16 cellular contexts compared by ENCODE assay signal in the genomic region with DNA sequence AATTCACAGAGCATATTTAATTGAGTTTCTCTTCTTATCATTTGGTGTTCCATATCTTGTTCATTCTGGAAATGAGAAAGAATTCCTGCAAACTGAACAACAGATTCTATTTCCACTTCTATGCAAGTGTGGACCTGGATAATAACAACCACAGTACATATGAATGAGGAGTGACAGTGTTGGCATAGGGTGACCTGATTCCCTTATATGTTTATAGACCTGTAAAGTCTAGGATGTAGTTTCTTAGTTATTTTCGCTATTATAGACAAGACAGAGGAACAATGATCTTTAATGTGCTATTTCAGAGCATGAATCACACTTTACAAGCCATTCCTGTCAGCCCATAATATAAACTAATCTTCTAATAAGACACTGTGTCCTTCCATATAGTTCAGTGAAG.
DNase-seq lines count a peak whose midpoint lies in the region; ATAC-seq and TF ChIP-seq lines count a peak whose summit lies in the region.
"Had no signal": no experiment of that assay in that cellular context is flagged by ENCODE, and none has a peak within 500 bp of the region (broad histone marks: within the 10 kb centered on the region; RNA-seq: fewer than 3 reads in every experiment).

No MANE protein-coding gene starts in this region.

- H3K9me3 ChIP-seq in SK-N-SH = no peaks in the 10 kb centered on the region
- H3K9me3 ChIP-seq in neural cell (ENCODE audit: low read length) = no peaks in the 10 kb centered on the region
- H3K9me3 ChIP-seq in colonic mucosa = no peaks in the 10 kb centered on the region

- H3K4me1 ChIP-seq in SK-N-SH (ENCODE audit: control insufficient read depth in 1 of 2, insufficient read depth in 2 of 2, low read depth in 1 of 2, low read length in 1 of 2) (no peaks in the 10 kb centered on the region; a peak in 2 of 4 replicates), colonic mucosa (no peaks in the 10 kb centered on the region)

- H3K36me3 ChIP-seq in SK-N-SH (replicated peaks in 1 of 2; ENCODE audit: control insufficient read depth in 1 of 2, insufficient read depth in 2 of 2, low read length in 1 of 2) (no peaks in the 10 kb centered on the region), neural cell (ENCODE audit: insufficient read depth, low read length) (no peaks in the 10 kb centered on the region), colonic mucosa (no peaks in the 10 kb centered on the region)

- H3K4me3 ChIP-seq in SK-N-SH (ENCODE audit: low read depth in 2 of 2, low read length in 1 of 2) (no peak overlapping the region), neural cell (ENCODE audit: low read length) (no peak overlapping the region), colonic mucosa (no peak overlapping the region)

- peaks cover 4% of the 10 kb centered on the region; the same call in 1 of the 2 replicates for H3K9me2 ChIP-seq in SK-N-SH
- no peaks in the 10 kb centered on the region for H3K9me2 ChIP-seq in neural cell (ENCODE audit: insufficient read depth, low read length)

- TF ChIP-seq RAD21 in SK-N-SH (IDR thresholded peaks at IDR 0.05; ENCODE audit: low read length) (no peak), neural cell (conservative IDR thresholded peaks at IDR 0.05) (no peak)

- 7% methylated on average over 1 of the region's 1 CpG for WGBS in SK-N-SH (ENCODE audit: low lambda C conversion rate)

- TF ChIP-seq EP300 in SK-N-SH (IDR thresholded peaks at IDR 0.05; ENCODE audit: borderline replicate concordance in 1 of 2, low read depth in 1 of 2, low read length in 1 of 2) (no peak; a peak in 1 of 4 replicates), neural cell (conservative IDR thresholded peaks at IDR 0.05; ENCODE audit: poor library complexity, severe bottlenecking) (no peak)

- H2AFZ ChIP-seq in SK-N-SH (ENCODE audit: low read depth) (no peak overlapping the region), neural cell (ENCODE audit: low read depth, low read length) (no peak overlapping the region)

- H3K27ac ChIP-seq in SK-N-SH (ENCODE audit: low read depth in 2 of 2, low read length in 1 of 2) (0 out of 4 replicates have a peak overlapping the region, but pooled peaks of 1 of the 2 experiments have one; percentile 28), neural cell (ENCODE audit: low read length) (no peak overlapping the region), colonic mucosa (no peak overlapping the region)

- DNase-seq in M059J (ENCODE audit: low read depth) (peak; percentile 31), SK-N-SH (peak; percentile 2), colonic mucosa (no peak), NCI-H2196 (lab: John Stamatoyannopoulos, UW; ENCODE audit: unreplicated experiment) (no peak)
- DNase-seq: C1 segment of cervical spinal cord; Calu3; CD4-positive, alpha-beta memory T cell; COR-L47; DMS53; DMS79 treated with DMSO at 0.1 percent for 48 hours; GF-D8; H9; HFFc6 had no signal

- H3K79me2 ChIP-seq in SK-N-SH (ENCODE audit: insufficient read depth) (no peaks in the 10 kb centered on the region), neural cell (replicated peaks; ENCODE audit: insufficient read depth, low read length) (no peaks in the 10 kb centered on the region)

- H3K27me3 ChIP-seq in SK-N-SH (ENCODE audit: insufficient read depth) (no peaks in the 10 kb centered on the region), neural cell (ENCODE audit: insufficient read depth, low read depth, low read length) (no peaks in the 10 kb centered on the region), colonic mucosa (no peaks in the 10 kb centered on the region)

- CTCF ChIA-PET in SK-N-SH (lab: Yijun Ruan, JAX) = interaction anchor here (3.9 kb wide), 1 partner anchor 17 kb away, joined by 18 read pairs; no protein-coding TSS in a partner anchor

- ATAC-seq in GM18511 (IDR thresholded peaks at IDR 0.05; ENCODE audit: unreplicated experiment) = no peak
- ATAC-seq: HCT116 had no signal

- POLR2A ChIA-PET in SK-N-SH (lab: Yijun Ruan, JAX) = no interaction called here

- H3K9ac ChIP-seq in SK-N-SH (no peak overlapping the region), neural cell (ENCODE audit: low read length) (no peak overlapping the region), colonic mucosa (ENCODE audit: low read depth in 2 of 2, low read length in 2 of 2) (no peak overlapping the region)

- no peaks in the 10 kb centered on the region for H4K20me1 ChIP-seq in SK-N-SH (ENCODE audit: insufficient read depth)
- H4K20me1 ChIP-seq in neural cell (ENCODE audit: insufficient read depth) = no peaks in the 10 kb centered on the region

- no peaks in the 10 kb centered on the region for H3F3A ChIP-seq in SK-N-SH (replicated peaks; ENCODE audit: insufficient read depth)
- H3F3A ChIP-seq in neural cell (ENCODE audit: insufficient read depth, low read length, poor library complexity, severe bottlenecking) = no peaks in the 10 kb centered on the region

- H3K4me2 ChIP-seq in SK-N-SH (no peak overlapping the region), neural cell (ENCODE audit: low read length) (no peak overlapping the region)

- TF ChIP-seq CTCF in SK-N-SH (IDR thresholded peaks at IDR 0.05) (no peak), neural cell (IDR thresholded peaks at IDR 0.05; ENCODE audit: poor library complexity, severe bottlenecking) (no peak), colonic mucosa (IDR thresholded peaks at IDR 0.05) (no peak)

- intact Hi-C loops in colonic mucosa (cut with DNase I) = no loop called here

TF ChIP-seq in SK-N-SH, 30 proteins besides CTCF, POLR2A, EP300 and RAD21:
- TF ChIP-seq GATA2 (CRISPR knock-in tag; IDR thresholded peaks at IDR 0.05) (peak; percentile 15; the same call in 1 of the 2 replicates), SIN3A (IDR thresholded peaks at IDR 0.05; ENCODE audit: borderline replicate concordance, low read depth, low read length) (no peak)

TF ChIP-seq in neural cell, 6 proteins besides CTCF, POLR2A, EP300 and RAD21:
- TF ChIP-seq POLR2AphosphoS5 (IDR thresholded peaks at IDR 0.05) = peak; percentile 37
- no peak for TF ChIP-seq EZH2 (IDR thresholded peaks at IDR 0.05; ENCODE audit: borderline replicate concordance, insufficient read depth, low read length, poor library complexity, severe bottlenecking)

Comparison
In these comparisons a context has a peak if more than half of its experiments do, and no peak if none do; other contexts are left out.
1. DNase-seq: peak in M059J (single experiment) and SK-N-SH (single experiment); none in colonic mucosa (single experiment) and NCI-H2196 (single experiment).